ENCODE assay signal across 1 cellular context in genomic region chr4:179447308-179447707, GRCh38.
TF ChIP-seq lines count a peak whose summit lies in the region.

No MANE protein-coding gene starts in this region.

TF ChIP-seq in WTC11, 78 proteins besides CTCF, POLR2A, EP300 and RAD21:
- TF ChIP-seq SOX15 (CRISPR knock-in tag; IDR thresholded peaks at IDR 0.05) (no peak), JAZF1 (CRISPR knock-in tag; IDR thresholded peaks at IDR 0.05) (no peak), ELF4 (CRISPR knock-in tag; IDR thresholded peaks at IDR 0.05; ENCODE audit: low read depth) (no peak), PRDM15 (CRISPR knock-in tag; IDR thresholded peaks at IDR 0.05) (no peak), MYBL2 (CRISPR knock-in tag; IDR thresholded peaks at IDR 0.05) (no peak), HMGA2 (CRISPR knock-in tag; IDR thresholded peaks at IDR 0.05) (no peak), SP1 (CRISPR knock-in tag; conservative IDR thresholded peaks at IDR 0.05) (no peak), TCF7 (CRISPR knock-in tag; IDR thresholded peaks at IDR 0.05; ENCODE audit: low read depth) (no peak), E2F5 (CRISPR knock-in tag; IDR thresholded peaks at IDR 0.05) (no peak), EMX1 (CRISPR knock-in tag; IDR thresholded peaks at IDR 0.05) (no peak), E2F1 (CRISPR knock-in tag; IDR thresholded peaks at IDR 0.05) (no peak)
- TF ChIP-seq, protein P1, sequence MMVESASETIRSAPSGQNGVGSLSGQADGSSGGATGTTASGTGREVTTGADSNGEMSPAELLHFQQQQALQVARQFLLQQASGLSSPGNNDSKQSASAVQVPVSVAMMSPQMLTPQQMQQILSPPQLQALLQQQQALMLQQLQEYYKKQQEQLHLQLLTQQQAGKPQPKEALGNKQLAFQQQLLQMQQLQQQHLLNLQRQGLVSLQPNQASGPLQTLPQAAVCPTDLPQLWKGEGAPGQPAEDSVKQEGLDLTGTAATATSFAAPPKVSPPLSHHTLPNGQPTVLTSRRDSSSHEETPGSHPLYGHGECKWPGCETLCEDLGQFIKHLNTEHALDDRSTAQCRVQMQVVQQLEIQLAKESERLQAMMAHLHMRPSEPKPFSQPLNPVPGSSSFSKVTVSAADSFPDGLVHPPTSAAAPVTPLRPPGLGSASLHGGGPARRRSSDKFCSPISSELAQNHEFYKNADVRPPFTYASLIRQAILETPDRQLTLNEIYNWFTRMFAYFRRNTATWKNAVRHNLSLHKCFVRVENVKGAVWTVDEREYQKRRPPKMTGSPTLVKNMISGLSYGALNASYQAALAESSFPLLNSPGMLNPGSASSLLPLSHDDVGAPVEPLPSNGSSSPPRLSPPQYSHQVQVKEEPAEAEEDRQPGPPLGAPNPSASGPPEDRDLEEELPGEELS (CRISPR knock-in tag; IDR thresholded peaks at IDR 0.05), result no peak
- TF ChIP-seq, protein P2, sequence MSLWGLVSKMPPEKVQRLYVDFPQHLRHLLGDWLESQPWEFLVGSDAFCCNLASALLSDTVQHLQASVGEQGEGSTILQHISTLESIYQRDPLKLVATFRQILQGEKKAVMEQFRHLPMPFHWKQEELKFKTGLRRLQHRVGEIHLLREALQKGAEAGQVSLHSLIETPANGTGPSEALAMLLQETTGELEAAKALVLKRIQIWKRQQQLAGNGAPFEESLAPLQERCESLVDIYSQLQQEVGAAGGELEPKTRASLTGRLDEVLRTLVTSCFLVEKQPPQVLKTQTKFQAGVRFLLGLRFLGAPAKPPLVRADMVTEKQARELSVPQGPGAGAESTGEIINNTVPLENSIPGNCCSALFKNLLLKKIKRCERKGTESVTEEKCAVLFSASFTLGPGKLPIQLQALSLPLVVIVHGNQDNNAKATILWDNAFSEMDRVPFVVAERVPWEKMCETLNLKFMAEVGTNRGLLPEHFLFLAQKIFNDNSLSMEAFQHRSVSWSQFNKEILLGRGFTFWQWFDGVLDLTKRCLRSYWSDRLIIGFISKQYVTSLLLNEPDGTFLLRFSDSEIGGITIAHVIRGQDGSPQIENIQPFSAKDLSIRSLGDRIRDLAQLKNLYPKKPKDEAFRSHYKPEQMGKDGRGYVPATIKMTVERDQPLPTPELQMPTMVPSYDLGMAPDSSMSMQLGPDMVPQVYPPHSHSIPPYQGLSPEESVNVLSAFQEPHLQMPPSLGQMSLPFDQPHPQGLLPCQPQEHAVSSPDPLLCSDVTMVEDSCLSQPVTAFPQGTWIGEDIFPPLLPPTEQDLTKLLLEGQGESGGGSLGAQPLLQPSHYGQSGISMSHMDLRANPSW (CRISPR knock-in tag; conservative IDR thresholded peaks at IDR 0.05; ENCODE audit: low read depth), result no peak
- TF ChIP-seq, protein P3, sequence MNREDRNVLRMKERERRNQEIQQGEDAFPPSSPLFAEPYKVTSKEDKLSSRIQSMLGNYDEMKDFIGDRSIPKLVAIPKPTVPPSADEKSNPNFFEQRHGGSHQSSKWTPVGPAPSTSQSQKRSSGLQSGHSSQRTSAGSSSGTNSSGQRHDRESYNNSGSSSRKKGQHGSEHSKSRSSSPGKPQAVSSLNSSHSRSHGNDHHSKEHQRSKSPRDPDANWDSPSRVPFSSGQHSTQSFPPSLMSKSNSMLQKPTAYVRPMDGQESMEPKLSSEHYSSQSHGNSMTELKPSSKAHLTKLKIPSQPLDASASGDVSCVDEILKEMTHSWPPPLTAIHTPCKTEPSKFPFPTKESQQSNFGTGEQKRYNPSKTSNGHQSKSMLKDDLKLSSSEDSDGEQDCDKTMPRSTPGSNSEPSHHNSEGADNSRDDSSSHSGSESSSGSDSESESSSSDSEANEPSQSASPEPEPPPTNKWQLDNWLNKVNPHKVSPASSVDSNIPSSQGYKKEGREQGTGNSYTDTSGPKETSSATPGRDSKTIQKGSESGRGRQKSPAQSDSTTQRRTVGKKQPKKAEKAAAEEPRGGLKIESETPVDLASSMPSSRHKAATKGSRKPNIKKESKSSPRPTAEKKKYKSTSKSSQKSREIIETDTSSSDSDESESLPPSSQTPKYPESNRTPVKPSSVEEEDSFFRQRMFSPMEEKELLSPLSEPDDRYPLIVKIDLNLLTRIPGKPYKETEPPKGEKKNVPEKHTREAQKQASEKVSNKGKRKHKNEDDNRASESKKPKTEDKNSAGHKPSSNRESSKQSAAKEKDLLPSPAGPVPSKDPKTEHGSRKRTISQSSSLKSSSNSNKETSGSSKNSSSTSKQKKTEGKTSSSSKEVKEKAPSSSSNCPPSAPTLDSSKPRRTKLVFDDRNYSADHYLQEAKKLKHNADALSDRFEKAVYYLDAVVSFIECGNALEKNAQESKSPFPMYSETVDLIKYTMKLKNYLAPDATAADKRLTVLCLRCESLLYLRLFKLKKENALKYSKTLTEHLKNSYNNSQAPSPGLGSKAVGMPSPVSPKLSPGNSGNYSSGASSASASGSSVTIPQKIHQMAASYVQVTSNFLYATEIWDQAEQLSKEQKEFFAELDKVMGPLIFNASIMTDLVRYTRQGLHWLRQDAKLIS (CRISPR knock-in tag; IDR thresholded peaks at IDR 0.05; ENCODE audit: borderline replicate concordance), result no peak
